17 cellular contexts compared by ENCODE assay signal in genomic region chr16:88798772-88799455, GRCh38. TPM values are rescaled to one million over a fixed set of nuclear protein-coding genes. Genes with fewer than 3 reads are reported as not detected.
DNase-seq lines count a peak whose midpoint lies in the region; ATAC-seq, FAIRE-seq and TF ChIP-seq lines count a peak whose summit lies in the region.
"Had no signal": no experiment of that assay in that cellular context is flagged by ENCODE, and none has a peak within 500 bp of the region (broad histone marks: within the 10 kb centered on the region; RNA-seq: fewer than 3 reads in every experiment).

No MANE protein-coding gene starts in this region.

- TF ChIP-seq EP300 in K562 (IDR thresholded peaks at IDR 0.05; ENCODE audit: low read length), result no peak

- H3K9ac ChIP-seq in Karpas-422 (ENCODE audit: low read length) (no peak overlapping the region), K562 (ENCODE audit: insufficient read depth in 1 of 2, low read depth in 2 of 2, low read length in 2 of 2) (no peak overlapping the region)

- H3K9me3 ChIP-seq in Karpas-422 (ENCODE audit: low read length), result no peaks in the 10 kb centered on the region
- no peaks in the 10 kb centered on the region; the same call in 1 of the 2 replicates for H3K9me3 ChIP-seq in K562 (replicated peaks; ENCODE audit: control insufficient read depth, insufficient read depth, low read depth, low read length)
- H3K9me3 ChIP-seq: upper lobe of left lung had no signal

- TF ChIP-seq POLR2A in K562 (conservative IDR thresholded peaks at IDR 0.05), result no peak

- H3K79me2 ChIP-seq in Karpas-422 (ENCODE audit: low read length) (peaks cover 2% of the 10 kb centered on the region; the same call in 1 of the 2 replicates), K562 (ENCODE audit: control insufficient read depth, insufficient read depth, low read length) (peaks cover 36% of the 10 kb centered on the region)

- H3K4me1 ChIP-seq in Karpas-422 (ENCODE audit: low read length) (peaks cover 22% of the 10 kb centered on the region), K562 (replicated peaks in 1 of 2; ENCODE audit: control insufficient read depth in 2 of 2, insufficient read depth in 2 of 2, low read length in 2 of 2) (peaks cover 29 to 41% of the 10 kb centered on the region in 2 experiments)

- DNase-seq in NCI-H2107 treated with DMSO at 0.1 percent for 48 hours (lab: John Stamatoyannopoulos, UW; ENCODE audit: unreplicated experiment) (peak; percentile 51), NCI-H2107 (lab: John Stamatoyannopoulos, UW) (no peak), Karpas-422 (peak; percentile 87), NCI-H446 treated with DMSO at 0.1 percent for 48 hours (lab: John Stamatoyannopoulos, UW) (peak; percentile 62), K562 (ENCODE audit: extremely low read depth in 1 of 4, low spot score in 3 of 4) (peak in 2 of 4 experiments; percentile 15 to 64), EL (no peak), GM03348 (ENCODE audit: low spot score) (no peak), NCI-H226 (no peak)
- DNase-seq: activated effector memory CD4-positive, alpha-beta T cell treated with Interleukin-2 at 50 U/mL for 16 hours; CD4-positive, alpha-beta memory T cell; KBM-7; occipital lobe; RPMI8226; T1000; upper lobe of left lung had no signal

- H4K20me1 ChIP-seq in Karpas-422 (ENCODE audit: insufficient read depth, low read depth, low read length) (no peaks in the 10 kb centered on the region), K562 (replicated peaks; ENCODE audit: control insufficient read depth, insufficient read depth, low read length) (no peaks in the 10 kb centered on the region)

- no peaks in the 10 kb centered on the region for H3K9me2 ChIP-seq in Karpas-422 (replicated peaks; ENCODE audit: insufficient read depth, low read length)

- intact Hi-C loops in K562 (cut with micrococcal nuclease), result no loop called here

- ATAC-seq in K562, result peak; percentile 45
- ATAC-seq: stimulated activated effector memory CD8-positive, alpha-beta T cell treated with anti-CD3 and anti-CD28 coated beads, Interleukin-12 subunit alpha, Interleukin-12 subunit beta, amount 100 ng/mL, for 72 hours had no signal

- BruUV-seq in K562 (replicated peaks; lab: Mats Ljungman, UMichigan), result no TSS peak

- no peak for TF ChIP-seq RAD21 in K562 (CRISPR knock-in tag; conservative IDR thresholded peaks at IDR 0.05 in 1 of 2, IDR thresholded peaks at IDR 0.05 in 1 of 2)

- H3K27me3 ChIP-seq in Karpas-422 (ENCODE audit: low read length) (no peaks in the 10 kb centered on the region), K562 (ENCODE audit: control insufficient read depth in 2 of 2, insufficient read depth in 2 of 2, low read length in 2 of 2) (no peaks in the 10 kb centered on the region)
- H3K27me3 ChIP-seq: upper lobe of left lung had no signal

- no peak overlapping the region for H3K4me3 ChIP-seq in Karpas-422 (ENCODE audit: low read length)
- H3K4me3 ChIP-seq in K562, result no peak overlapping the region
- H3K4me3 ChIP-seq: upper lobe of left lung had no signal

- CTCF ChIA-PET in K562 (lab: Yijun Ruan, JAX; ENCODE audit: low intra/inter-chr PET ratio), result no interaction called here

- H2AFZ ChIP-seq in Karpas-422 (ENCODE audit: low read length), result no peak overlapping the region
- H2AFZ ChIP-seq in K562 (ENCODE audit: low read depth, low read length), result no peak overlapping the region

- no peak for TF ChIP-seq CTCF in K562 (IDR thresholded peaks at IDR 0.05 in 2 of 3, conservative IDR thresholded peaks at IDR 0.05 in 1 of 3; ENCODE audit: insufficient read depth in 2 of 3, low read depth in 1 of 3, low read length in 3 of 3)

- no peaks in the 10 kb centered on the region for H3K9me1 ChIP-seq in K562 (ENCODE audit: control insufficient read depth, insufficient read depth, low read length)

- POLR2A ChIA-PET in K562 (lab: Yijun Ruan, JAX), result interaction anchor here (2.0 to 3.6 kb wide), 5 partner anchors 12 to 61 kb away, joined by 10 to 50 read pairs (median 12); partner anchors contain the start of genes APRT and PIEZO1

- H3K27ac ChIP-seq in Karpas-422 (ENCODE audit: low read length) (no peak overlapping the region), K562 (ENCODE audit: extremely low read depth, low read depth, low read length) (peak overlapping the region; percentile 92; the same call in 1 of the 3 replicates)
- H3K27ac ChIP-seq: upper lobe of left lung had no signal

- H3K36me3 ChIP-seq in Karpas-422 (ENCODE audit: insufficient read depth, low read length) (no peaks in the 10 kb centered on the region), K562 (ENCODE audit: control insufficient read depth, insufficient read depth, low read length) (peaks cover 3% of the 10 kb centered on the region; the same call in 2 of the 3 replicates)
- H3K36me3 ChIP-seq: upper lobe of left lung had no signal

- H3K4me2 ChIP-seq in Karpas-422 (ENCODE audit: low read depth, low read length, poor library complexity, severe bottlenecking) (no peak overlapping the region), K562 (ENCODE audit: insufficient read depth, low read length) (peak overlapping the region; percentile 77; the same call in 1 of the 2 replicates)

- FAIRE-seq in K562 (lab: Jason Lieb, UNC), result peak; percentile 55
- FAIRE-seq: A204.1 had no signal

- in situ Hi-C loops in K562 (cut with MboI), result no loop called here

RNA-seq across cellular contexts. Expression of gene CDT1, which starts 4.7 kb away (rescaled TPM):
- total RNA-seq in Karpas-422 (2014; rRNA removed; shearing (Covaris generic); ENCODE audit: low replicate concordance), result 20.4 and 40.3 TPM in 2 replicates
- 14.1 and 55.6 TPM in 2 replicates for total RNA-seq in K562 (2011; cell fraction: chromatin; rRNA removed; ENCODE audit: low replicate concordance)
- total RNA-seq in K562 (2011; cell fraction: nucleolus; rRNA removed), result 67.5 and 87.8 TPM in 2 replicates
- total RNA-seq in K562 (2011; cell fraction: nucleoplasm; rRNA removed), result 29.4 and 38.8 TPM in 2 replicates
- total RNA-seq in K562 (2014; rRNA removed), result 114 and 119 TPM in 2 replicates
- 3.4 and 4.4 TPM in 2 replicates for total RNA-seq in K562 (2014; rRNA removed; fragmentation: Illumina TruSeq; extraction: Trizol)
- total RNA-seq in K562 (2015; rRNA removed; fragmentation: Illumina TruSeq; extraction: Trizol), result 14.4 and 17.9 TPM in 2 replicates
- 173 and 178 TPM in 2 replicates for total RNA-seq in K562 (2021)
- 14.2 and 29.4 TPM in 2 replicates for polyA plus RNA-seq in K562 (2011; rRNA removed)
- polyA plus RNA-seq in K562 (2011; cell fraction: cytosol; rRNA removed), result 48.5 and 101 TPM in 2 replicates
- polyA plus RNA-seq in K562 (2011; cell fraction: nucleus; rRNA removed), result 38.4 and 58.3 TPM in 2 replicates
- 68.4 and 200 TPM in 2 replicates for polyA plus RNA-seq in K562 (2012)
- polyA plus RNA-seq in K562 (2014; fragmentation: Illumina TruSeq; extraction: Trizol), result 9.3 and 47.1 TPM in 2 replicates
- 1 to 10 TPM in 1 of 2 experiments, under 1 TPM in 1; 0.92 to 1.6 TPM for polyA plus RNA-seq in K562 (2014; fragmentation: Nextera tagmentation; extraction: Ambion mirVana)
- 53.6 and 65.8 TPM in 2 replicates for polyA plus RNA-seq in K562 (2014; rRNA removed)
- 9.8 and 10.4 TPM in 2 replicates for polyA minus RNA-seq in K562 (2011; rRNA and poly(A)+ RNA removed)
- polyA minus RNA-seq in K562 (2011; cell fraction: cytosol; rRNA and poly(A)+ RNA removed), result 102 and 178 TPM in 2 replicates
- 25.2 and 25.9 TPM in 2 replicates for polyA minus RNA-seq in K562 (2011; cell fraction: nucleus; rRNA and poly(A)+ RNA removed)

RNA-seq across cellular contexts. Expression of gene APRT, which starts 12.8 kb away (rescaled TPM):
- total RNA-seq in Karpas-422 (2014; rRNA removed; shearing (Covaris generic); ENCODE audit: low replicate concordance), result 193 and 232 TPM in 2 replicates
- 35.4 and 135 TPM in 2 replicates for total RNA-seq in K562 (2011; cell fraction: chromatin; rRNA removed; ENCODE audit: low replicate concordance)
- 138 and 183 TPM in 2 replicates for total RNA-seq in K562 (2011; cell fraction: nucleolus; rRNA removed)
- 82.7 and 89.3 TPM in 2 replicates for total RNA-seq in K562 (2011; cell fraction: nucleoplasm; rRNA removed)
- 409 and 555 TPM in 2 replicates for total RNA-seq in K562 (2014; rRNA removed)
- total RNA-seq in K562 (2014; rRNA removed; fragmentation: Illumina TruSeq; extraction: Trizol), result 86.2 and 129 TPM in 2 replicates
- 213 and 224 TPM in 2 replicates for total RNA-seq in K562 (2015; rRNA removed; fragmentation: Illumina TruSeq; extraction: Trizol)
- total RNA-seq in K562 (2021), result 340 and 359 TPM in 2 replicates
- polyA plus RNA-seq in K562 (2011; rRNA removed), result 146 and 234 TPM in 2 replicates
- polyA plus RNA-seq in K562 (2011; cell fraction: cytosol; rRNA removed), result 130 and 287 TPM in 2 replicates
- polyA plus RNA-seq in K562 (2011; cell fraction: nucleus; rRNA removed), result 161 and 192 TPM in 2 replicates
- 290 and 337 TPM in 2 replicates for polyA plus RNA-seq in K562 (2012)
- 94.4 and 200 TPM in 2 replicates for polyA plus RNA-seq in K562 (2014; fragmentation: Illumina TruSeq; extraction: Trizol)
- polyA plus RNA-seq in K562 (2014; fragmentation: Nextera tagmentation; extraction: Ambion mirVana), result 100 to 1,000 TPM in 1 of 2 experiments, 10 to 100 TPM in 1; 41.7 to 116 TPM
- polyA plus RNA-seq in K562 (2014; rRNA removed), result 354 and 422 TPM in 2 replicates
- 17.6 and 29.0 TPM in 2 replicates for polyA minus RNA-seq in K562 (2011; rRNA and poly(A)+ RNA removed)
- polyA minus RNA-seq in K562 (2011; cell fraction: cytosol; rRNA and poly(A)+ RNA removed), result 127 and 142 TPM in 2 replicates
- polyA minus RNA-seq in K562 (2011; cell fraction: nucleus; rRNA and poly(A)+ RNA removed), result 49.9 and 62.3 TPM in 2 replicates

RNA-seq across cellular contexts. Expression of gene PIEZO1, which starts 13.9 kb away (rescaled TPM):
- total RNA-seq in Karpas-422 (2014; rRNA removed; shearing (Covaris generic); ENCODE audit: low replicate concordance), result 1.8 and 2.1 TPM in 2 replicates
- total RNA-seq in K562 (2011; cell fraction: chromatin; rRNA removed; ENCODE audit: low replicate concordance), result 759 and 2,233 TPM in 2 replicates
- 1,565 and 1,591 TPM in 2 replicates for total RNA-seq in K562 (2011; cell fraction: nucleolus; rRNA removed)
- 1,027 and 1,219 TPM in 2 replicates for total RNA-seq in K562 (2011; cell fraction: nucleoplasm; rRNA removed)
- total RNA-seq in K562 (2014; rRNA removed) (213 and 305 TPM in 2 replicates), K562 (2014; rRNA removed; fragmentation: Illumina TruSeq; extraction: Trizol) (44.5 and 45.2 TPM in 2 replicates), K562 (2015; rRNA removed; fragmentation: Illumina TruSeq; extraction: Trizol) (97.9 and 113 TPM in 2 replicates), K562 (2021) (354 and 432 TPM in 2 replicates)
- polyA plus RNA-seq in K562 (2011; rRNA removed) (131 and 170 TPM in 2 replicates), K562 (2014; fragmentation: Illumina TruSeq; extraction: Trizol) (146 and 201 TPM in 2 replicates), K562 (2014; fragmentation: Nextera tagmentation; extraction: Ambion mirVana) (1 to 10 TPM; 3.6 to 9.6 TPM), K562 (2014; rRNA removed) (319 and 383 TPM in 2 replicates)
- polyA plus RNA-seq in K562 (2011; cell fraction: cytosol; rRNA removed), result 143 and 281 TPM in 2 replicates
- polyA plus RNA-seq in K562 (2011; cell fraction: nucleus; rRNA removed), result 1,334 and 2,777 TPM in 2 replicates
- polyA plus RNA-seq in K562 (2012), result 266 and 440 TPM in 2 replicates
- 56.6 and 97.2 TPM in 2 replicates for polyA minus RNA-seq in K562 (2011; rRNA and poly(A)+ RNA removed)
- 155 and 200 TPM in 2 replicates for polyA minus RNA-seq in K562 (2011; cell fraction: cytosol; rRNA and poly(A)+ RNA removed)
- polyA minus RNA-seq in K562 (2011; cell fraction: nucleus; rRNA and poly(A)+ RNA removed), result 321 and 450 TPM in 2 replicates

RNA-seq across cellular contexts. Expression of gene GALNS, which starts 57.8 kb away (rescaled TPM):
- total RNA-seq in Karpas-422 (2014; rRNA removed; shearing (Covaris generic); ENCODE audit: low replicate concordance), result 18.1 and 26.8 TPM in 2 replicates
- 69.8 and 180 TPM in 2 replicates for total RNA-seq in K562 (2011; cell fraction: chromatin; rRNA removed; ENCODE audit: low replicate concordance)
- total RNA-seq in K562 (2011; cell fraction: nucleolus; rRNA removed), result 70.5 and 71.6 TPM in 2 replicates
- total RNA-seq in K562 (2011; cell fraction: nucleoplasm; rRNA removed), result 50.8 and 56.2 TPM in 2 replicates
- 3.4 and 5.4 TPM in 2 replicates for total RNA-seq in K562 (2014; rRNA removed)
- total RNA-seq in K562 (2014; rRNA removed; fragmentation: Illumina TruSeq; extraction: Trizol), result 2.4 and 4.1 TPM in 2 replicates
- total RNA-seq in K562 (2015; rRNA removed; fragmentation: Illumina TruSeq; extraction: Trizol), result 5.6 and 5.9 TPM in 2 replicates
- total RNA-seq in K562 (2021), result 12.3 and 13.2 TPM in 2 replicates
- polyA plus RNA-seq in K562 (2011; rRNA removed), result 3.9 and 4.3 TPM in 2 replicates
- 3.9 and 9.1 TPM in 2 replicates for polyA plus RNA-seq in K562 (2011; cell fraction: cytosol; rRNA removed)
- 20.2 and 34.5 TPM in 2 replicates for polyA plus RNA-seq in K562 (2011; cell fraction: nucleus; rRNA removed)
- 11.1 and 16.0 TPM in 2 replicates for polyA plus RNA-seq in K562 (2012)
- 6.0 and 7.0 TPM in 2 replicates for polyA plus RNA-seq in K562 (2014; fragmentation: Illumina TruSeq; extraction: Trizol)
- polyA plus RNA-seq in K562 (2014; fragmentation: Nextera tagmentation; extraction: Ambion mirVana), result under 1 TPM; 0.38 to 0.63 TPM
- polyA plus RNA-seq in K562 (2014; rRNA removed), result 6.7 and 8.6 TPM in 2 replicates
- polyA minus RNA-seq in K562 (2011; rRNA and poly(A)+ RNA removed), result 1.9 and 3.7 TPM in 2 replicates
- 3.2 and 3.3 TPM in 2 replicates for polyA minus RNA-seq in K562 (2011; cell fraction: cytosol; rRNA and poly(A)+ RNA removed)
- polyA minus RNA-seq in K562 (2011; cell fraction: nucleus; rRNA and poly(A)+ RNA removed), result 7.0 and 7.8 TPM in 2 replicates

RNA-seq across cellular contexts. Expression of gene TRAPPC2L, which starts 58.0 kb away (rescaled TPM):
- total RNA-seq in Karpas-422 (2014; rRNA removed; shearing (Covaris generic); ENCODE audit: low replicate concordance), result 58.0 and 84.6 TPM in 2 replicates
- 43.1 and 83.7 TPM in 2 replicates for total RNA-seq in K562 (2011; cell fraction: chromatin; rRNA removed; ENCODE audit: low replicate concordance)
- total RNA-seq in K562 (2011; cell fraction: nucleolus; rRNA removed), result 64.3 and 69.7 TPM in 2 replicates
- total RNA-seq in K562 (2011; cell fraction: nucleoplasm; rRNA removed), result 53.0 and 53.7 TPM in 2 replicates
- total RNA-seq in K562 (2014; rRNA removed) (60.4 and 77.5 TPM in 2 replicates), K562 (2014; rRNA removed; fragmentation: Illumina TruSeq; extraction: Trizol) (92.6 and 126 TPM in 2 replicates), K562 (2015; rRNA removed; fragmentation: Illumina TruSeq; extraction: Trizol) (61.1 and 69.1 TPM in 2 replicates), K562 (2021) (89.1 and 92.6 TPM in 2 replicates)
- polyA plus RNA-seq in K562 (2011; rRNA removed) (124 and 163 TPM in 2 replicates), K562 (2014; fragmentation: Illumina TruSeq; extraction: Trizol) (97.5 and 104 TPM in 2 replicates), K562 (2014; fragmentation: Nextera tagmentation; extraction: Ambion mirVana) (100 to 1,000 TPM; 345 to 398 TPM), K562 (2014; rRNA removed) (92.4 and 99.1 TPM in 2 replicates)
- polyA plus RNA-seq in K562 (2011; cell fraction: cytosol; rRNA removed), result 94.2 and 150 TPM in 2 replicates
- polyA plus RNA-seq in K562 (2011; cell fraction: nucleus; rRNA removed), result 96.2 and 120 TPM in 2 replicates
- polyA plus RNA-seq in K562 (2012), result 69.9 and 168 TPM in 2 replicates
- 28.3 and 55.3 TPM in 2 replicates for polyA minus RNA-seq in K562 (2011; rRNA and poly(A)+ RNA removed)
- 24.9 and 30.9 TPM in 2 replicates for polyA minus RNA-seq in K562 (2011; cell fraction: cytosol; rRNA and poly(A)+ RNA removed)
- 30.4 and 33.3 TPM in 2 replicates for polyA minus RNA-seq in K562 (2011; cell fraction: nucleus; rRNA and poly(A)+ RNA removed)

Comparison
In these comparisons a context has a peak if more than half of its experiments do, and no peak if none do; other contexts are left out.
1. DNase-seq: peak in NCI-H2107 treated with DMSO at 0.1 percent for 48 hours (single experiment), Karpas-422 (single experiment) and NCI-H446 treated with DMSO at 0.1 percent for 48 hours (single experiment); none in NCI-H2107 (single experiment), EL (single experiment), GM03348 (single experiment) and NCI-H226 (single experiment).
2. RNA of gene PIEZO1, which starts 13.9 kb away (total RNA-seq): 44.5 to 2,233 TPM in K562; 1.8 to 2.1 TPM in Karpas-422; every median in the first group is over 10 times any median in the second.